Comparison of ENCODE assay signal across 1 cellular context in the genomic region with DNA sequence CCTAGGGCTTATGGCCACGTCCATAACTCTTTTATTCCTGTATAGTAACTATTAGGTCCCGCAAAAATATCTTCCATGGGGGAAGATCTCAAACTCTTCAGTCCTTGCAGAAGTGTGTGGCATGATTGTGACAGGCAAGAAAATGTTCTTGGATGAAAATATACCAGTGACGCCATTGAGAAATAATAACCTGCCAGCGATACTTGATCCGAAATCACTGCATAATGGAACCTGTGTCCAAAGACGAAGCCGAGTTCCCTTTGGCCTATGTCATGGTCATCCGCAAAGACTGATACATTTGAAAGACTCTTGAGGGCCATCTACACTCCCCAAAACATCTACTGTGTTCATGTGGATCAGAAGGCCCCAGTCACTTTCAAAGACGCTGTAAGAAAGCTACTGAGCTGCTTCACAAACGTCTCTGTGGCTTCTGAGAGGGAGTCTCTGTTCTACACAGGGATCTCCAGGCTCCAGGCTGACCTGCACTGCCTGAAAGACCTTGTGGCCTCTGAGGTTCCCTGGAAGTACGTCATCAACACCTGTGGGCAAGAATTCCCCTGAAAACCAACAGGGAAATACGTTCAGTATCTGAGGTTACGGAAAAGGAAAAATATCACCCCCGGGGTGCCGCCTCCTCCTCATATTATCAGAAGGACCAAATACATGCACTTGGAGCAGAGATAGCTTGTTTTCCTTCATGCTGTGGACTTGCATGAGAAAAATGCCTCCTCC.
TF ChIP-seq lines count a peak whose summit lies in the region.

No MANE protein-coding gene starts in this region.

TF ChIP-seq in GM12878, 131 proteins besides CTCF, POLR2A, EP300 and RAD21:
- no peak for TF ChIP-seq YY1 (IDR thresholded peaks at IDR 0.05; ENCODE audit: low read depth, low read length)
- TF ChIP-seq RUNX3 (IDR thresholded peaks at IDR 0.05; ENCODE audit: low read length): peak; percentile 62; the same call in 1 of the 2 replicates
